ENCODE assay signal across 8 cellular contexts in genomic region chr2:70861774-70862644, GRCh38. TPM values are rescaled to one million over a fixed set of nuclear protein-coding genes. Genes with fewer than 3 reads are reported as not detected.
DNase-seq lines count a peak whose midpoint lies in the region; ATAC-seq, FAIRE-seq and TF ChIP-seq lines count a peak whose summit lies in the region.

No MANE protein-coding gene starts in this region.

- intact Hi-C loops in CD4-positive, alpha-beta memory T cell (cut with micrococcal nuclease): loop anchor here (2.0 to 10.0 kb wide), 2 partner anchors 85 to 557 kb away; partner anchors contain the start of gene FAM136A

- POLR2A ChIA-PET in CD4-positive, alpha-beta memory T cell (lab: Charles Lee; ENCODE audit: partially characterized antibody): no interaction called here
- POLR2A ChIA-PET in WTC11 (lab: Charles Lee): no interaction called here

- peak; percentile 89 for ATAC-seq in WTC11
- no peak for ATAC-seq in stimulated activated memory B cell treated with anti-CD40 and anti-IgM and Interleukin-4, amounts not matched to agents 10 μg/mL and 1 μg/mL and 100 μg/mL, for 72 hours

- TF ChIP-seq CTCF in WTC11 (IDR thresholded peaks at IDR 0.05) (peak; percentile 92), bronchial epithelial cell (IDR thresholded peaks at IDR 0.05; ENCODE audit: insufficient read depth, low read length, severe bottlenecking) (peak; percentile 93)

- peak; percentile 49 to 60 (median 56) for DNase-seq in CD4-positive, alpha-beta memory T cell
- DNase-seq in H7 (peak; percentile 85), NCI-H2227 (lab: John Stamatoyannopoulos, UW; ENCODE audit: unreplicated experiment) (peak; percentile 88), WTC11 (ENCODE audit: low spot score) (peak; percentile 93), bronchial epithelial cell (ENCODE audit: low read depth) (peak; percentile 51), iris pigment epithelial cell (ENCODE audit: low read depth) (peak; percentile 62)
- DNase-seq in stimulated activated CD4-positive, alpha-beta T cell treated with anti-CD3 and anti-CD28 coated beads, Interleukin-15, amount 100 ng/mL, for 24 hours: peak; percentile 84

- H3K4me3 ChIP-seq in CD4-positive, alpha-beta memory T cell (ENCODE audit: low read length in 2 of 2): no peak overlapping the region
- H3K4me3 ChIP-seq in H7 (ENCODE audit: insufficient read depth, low read depth, low read length): no peak overlapping the region
- H3K4me3 ChIP-seq in bronchial epithelial cell (ENCODE audit: low read depth, low read length): no peak overlapping the region

- no peak overlapping the region for H3K4me3 Mint-ChIP-seq in CD4-positive, alpha-beta memory T cell
- no peak overlapping the region for H3K4me3 Mint-ChIP-seq in WTC11
- no peak overlapping the region for H3K4me3 Mint-ChIP-seq in stimulated activated memory B cell treated with anti-CD40 and anti-IgM and Interleukin-4, amounts not matched to agents 10 μg/mL and 1 μg/mL and 100 μg/mL, for 72 hours

- no peaks in the 10 kb centered on the region for H3K36me3 Mint-ChIP-seq in CD4-positive, alpha-beta memory T cell
- H3K36me3 Mint-ChIP-seq in WTC11: no peaks in the 10 kb centered on the region
- H3K36me3 Mint-ChIP-seq in stimulated activated memory B cell treated with anti-CD40 and anti-IgM and Interleukin-4, amounts not matched to agents 10 μg/mL and 1 μg/mL and 100 μg/mL, for 72 hours: no peaks in the 10 kb centered on the region

- H3K27ac ChIP-seq in CD4-positive, alpha-beta memory T cell (ENCODE audit: low read depth, low read length): no peak overlapping the region

- H3K4me1 ChIP-seq in CD4-positive, alpha-beta memory T cell (ENCODE audit: insufficient read depth, low read length): no peaks in the 10 kb centered on the region

- H3K4me1 Mint-ChIP-seq in CD4-positive, alpha-beta memory T cell: peaks cover 0 to 3% (median 1%) of the 10 kb centered on the region in 4 donors
- H3K4me1 Mint-ChIP-seq in WTC11: peaks cover 3% of the 10 kb centered on the region; the same call in 1 of the 2 replicates
- peaks cover 6% of the 10 kb centered on the region for H3K4me1 Mint-ChIP-seq in stimulated activated memory B cell treated with anti-CD40 and anti-IgM and Interleukin-4, amounts not matched to agents 10 μg/mL and 1 μg/mL and 100 μg/mL, for 72 hours

- no peak for FAIRE-seq in bronchial epithelial cell (lab: Jason Lieb, UNC)

- peaks cover 29 to 50% of the 10 kb centered on the region in 2 donors for H3K27me3 Mint-ChIP-seq in CD4-positive, alpha-beta memory T cell
- peaks cover 85% of the 10 kb centered on the region for H3K27me3 Mint-ChIP-seq in WTC11 (ENCODE audit: low read depth)
- H3K27me3 Mint-ChIP-seq in stimulated activated memory B cell treated with anti-CD40 and anti-IgM and Interleukin-4, amounts not matched to agents 10 μg/mL and 1 μg/mL and 100 μg/mL, for 72 hours: peaks cover 69% of the 10 kb centered on the region

- H3K36me3 ChIP-seq in CD4-positive, alpha-beta memory T cell (ENCODE audit: insufficient read depth, low read length): no peaks in the 10 kb centered on the region
- H3K36me3 ChIP-seq in H7 (replicated peaks; ENCODE audit: control insufficient read depth, insufficient read depth, low read length) (no peaks in the 10 kb centered on the region), bronchial epithelial cell (ENCODE audit: control insufficient read depth, insufficient read depth, low read length) (no peaks in the 10 kb centered on the region)

- CTCF ChIA-PET in CD4-positive, alpha-beta memory T cell (lab: Charles Lee; ENCODE audit: partially characterized antibody): interaction anchor here (0.9 to 3.2 kb wide), 7 partner anchors 9 to 86 kb away, joined by 3 to 12 read pairs (median 5); no protein-coding TSS in a partner anchor
- CTCF ChIA-PET in WTC11 (lab: Charles Lee): interaction anchor here (0.7 to 2.2 kb wide), 13 partner anchors 10 to 98 kb away, joined by 3 to 12 read pairs (median 5); partner anchors contain the start of genes ATP6V1B1 and FIGLA

- peaks cover 12% of the 10 kb centered on the region for H3K27me3 ChIP-seq in CD4-positive, alpha-beta memory T cell (ENCODE audit: insufficient read depth, low read length)
- H3K27me3 ChIP-seq in H7 (ENCODE audit: control insufficient read depth, insufficient read depth, low read length) (peaks cover 27% of the 10 kb centered on the region), bronchial epithelial cell (ENCODE audit: control insufficient read depth, insufficient read depth, low read length) (peaks cover 6% of the 10 kb centered on the region)

- no peak overlapping the region for H3K27ac Mint-ChIP-seq in CD4-positive, alpha-beta memory T cell
- no peak overlapping the region for H3K27ac Mint-ChIP-seq in WTC11
- H3K27ac Mint-ChIP-seq in stimulated activated memory B cell treated with anti-CD40 and anti-IgM and Interleukin-4, amounts not matched to agents 10 μg/mL and 1 μg/mL and 100 μg/mL, for 72 hours: no peak overlapping the region

- no peaks in the 10 kb centered on the region for H3K9me3 ChIP-seq in CD4-positive, alpha-beta memory T cell (ENCODE audit: control insufficient read depth in 1 of 2, low read length in 2 of 2)

- no peaks in the 10 kb centered on the region for H3K9me3 Mint-ChIP-seq in CD4-positive, alpha-beta memory T cell
- H3K9me3 Mint-ChIP-seq in WTC11: no peaks in the 10 kb centered on the region
- H3K9me3 Mint-ChIP-seq in stimulated activated memory B cell treated with anti-CD40 and anti-IgM and Interleukin-4, amounts not matched to agents 10 μg/mL and 1 μg/mL and 100 μg/mL, for 72 hours: no peaks in the 10 kb centered on the region

TF ChIP-seq in WTC11, 78 proteins besides CTCF, POLR2A, EP300 and RAD21 (continues in another document):
- TF ChIP-seq ZNF423 (CRISPR knock-in tag; IDR thresholded peaks at IDR 0.05) (no peak), MXD4 (CRISPR knock-in tag; IDR thresholded peaks at IDR 0.05; ENCODE audit: borderline replicate concordance) (no peak), NR2C2 (CRISPR knock-in tag; IDR thresholded peaks at IDR 0.05) (no peak), STAT6 (CRISPR knock-in tag; conservative IDR thresholded peaks at IDR 0.05; ENCODE audit: low read depth) (no peak), ZNF317 (CRISPR knock-in tag; IDR thresholded peaks at IDR 0.05; ENCODE audit: borderline replicate concordance, low read depth) (no peak), CREM (CRISPR knock-in tag; IDR thresholded peaks at IDR 0.05) (no peak), NFE2L1 (CRISPR knock-in tag; IDR thresholded peaks at IDR 0.05) (no peak), ZMAT4 (CRISPR knock-in tag; IDR thresholded peaks at IDR 0.05) (no peak), SMAD4 (CRISPR knock-in tag; IDR thresholded peaks at IDR 0.05) (no peak), RELA (CRISPR knock-in tag; IDR thresholded peaks at IDR 0.05; ENCODE audit: borderline replicate concordance) (no peak), EMX1 (CRISPR knock-in tag; IDR thresholded peaks at IDR 0.05) (no peak), ERG (CRISPR knock-in tag; IDR thresholded peaks at IDR 0.05) (no peak), HMGA2 (CRISPR knock-in tag; IDR thresholded peaks at IDR 0.05) (no peak)

RNA-seq across cellular contexts. Expression of gene CD207, which starts 26.4 kb away (rescaled TPM):
- not detected for total RNA-seq in CD4-positive, alpha-beta memory T cell
- not detected for polyA plus RNA-seq in CD4-positive, alpha-beta memory T cell
- total RNA-seq in H7 (2014; rRNA removed; shearing (Covaris generic)): not detected in 2 replicates
- total RNA-seq in WTC11 (2021) (not detected in 3 replicates), bronchial epithelial cell (not detected in 2 replicates)

RNA-seq across cellular contexts. Expression of gene VAX2, which starts 38.4 kb away (rescaled TPM):
- total RNA-seq in CD4-positive, alpha-beta memory T cell: not detected
- polyA plus RNA-seq in CD4-positive, alpha-beta memory T cell: not detected
- total RNA-seq in H7 (2014; rRNA removed; shearing (Covaris generic)): not detected in 2 replicates
- total RNA-seq in WTC11 (2021) (not detected in 3 replicates), bronchial epithelial cell (0.13 TPM in 1 of 2 replicates, not detected in the other)

RNA-seq across cellular contexts. Expression of gene CLEC4F, which starts 41.6 kb away (rescaled TPM):
- not detected for total RNA-seq in CD4-positive, alpha-beta memory T cell
- polyA plus RNA-seq in CD4-positive, alpha-beta memory T cell: not detected
- total RNA-seq in H7 (2014; rRNA removed; shearing (Covaris generic)): not detected in 2 replicates
- total RNA-seq in WTC11 (2021): not detected in 3 replicates
- total RNA-seq in bronchial epithelial cell: not detected in 2 replicates
